Comparison of ENCODE assay signal across 10 cellular contexts in the genomic region with DNA sequence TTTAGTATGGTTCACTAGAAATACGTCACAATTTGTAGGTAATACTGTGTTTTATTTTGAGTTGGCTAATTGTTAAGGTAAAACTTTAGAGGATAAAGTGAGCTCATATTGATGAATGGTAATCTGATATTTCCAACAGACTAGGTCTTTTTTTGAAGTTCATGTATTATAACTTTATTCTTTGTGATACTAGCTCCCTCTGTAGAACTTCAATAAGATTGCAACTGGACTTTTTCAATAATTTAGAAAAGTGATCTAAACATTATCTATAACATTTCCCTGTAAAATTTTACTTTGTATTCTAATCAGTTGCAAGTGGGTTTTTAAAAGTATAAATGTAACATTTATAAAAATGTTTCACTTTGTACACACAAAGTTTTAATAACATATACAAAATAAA.
DNase-seq lines count a peak whose midpoint lies in the region; ATAC-seq and TF ChIP-seq lines count a peak whose summit lies in the region.
"Had no signal": no experiment of that assay in that cellular context is flagged by ENCODE, and none has a peak within 500 bp of the region (broad histone marks: within the 10 kb centered on the region; RNA-seq: fewer than 3 reads in every experiment).

No MANE protein-coding gene starts in this region.

- no peak overlapping the region for H3K9ac ChIP-seq in KMS-11

- H3K27me3 Mint-ChIP-seq in CD4-positive, alpha-beta memory T cell: no peaks in the 10 kb centered on the region
- H3K27me3 Mint-ChIP-seq in osteocyte (ENCODE audit: unreplicated experiment): no peaks in the 10 kb centered on the region
- H3K27me3 Mint-ChIP-seq in activated naive CD4-positive, alpha-beta T cell treated with anti-CD3 and anti-CD28 coated beads, Interleukin-2, amount 10 ng/mL, durations not matched to agents 7 days and 5 days: no peaks in the 10 kb centered on the region

- no peak for ATAC-seq in HG02840 (IDR thresholded peaks at IDR 0.05; ENCODE audit: low FRiP score, unreplicated experiment)

- no peak overlapping the region for H2AFZ ChIP-seq in KMS-11 (ENCODE audit: low read depth)

- no peak overlapping the region for H3K4me3 ChIP-seq in CD4-positive, alpha-beta memory T cell (ENCODE audit: low read length in 2 of 2)
- H3K4me3 ChIP-seq in KMS-11 (IDR thresholded peaks at IDR 0.05; ENCODE audit: insufficient read depth, low read depth, low read length) (no peak overlapping the region), cardiac fibroblast (replicated peaks in 1 of 2; ENCODE audit: low read depth in 2 of 2, low read length in 2 of 2) (no peak overlapping the region)

- H3K27me3 ChIP-seq in CD4-positive, alpha-beta memory T cell (ENCODE audit: insufficient read depth, low read length): no peaks in the 10 kb centered on the region
- H3K27me3 ChIP-seq in KMS-11 (ENCODE audit: insufficient read depth, low read depth): no peaks in the 10 kb centered on the region

- no peaks in the 10 kb centered on the region for H3K9me3 Mint-ChIP-seq in CD4-positive, alpha-beta memory T cell
- no peaks in the 10 kb centered on the region for H3K9me3 Mint-ChIP-seq in osteocyte (ENCODE audit: unreplicated experiment)
- no peaks in the 10 kb centered on the region for H3K9me3 Mint-ChIP-seq in activated naive CD4-positive, alpha-beta T cell treated with anti-CD3 and anti-CD28 coated beads, Interleukin-2, amount 10 ng/mL, durations not matched to agents 7 days and 5 days

- H3K4me2 ChIP-seq in KMS-11: no peak overlapping the region

- no peak overlapping the region for H3K4me3 Mint-ChIP-seq in CD4-positive, alpha-beta memory T cell
- no peak overlapping the region for H3K4me3 Mint-ChIP-seq in osteocyte (ENCODE audit: unreplicated experiment)
- no peak overlapping the region for H3K4me3 Mint-ChIP-seq in activated naive CD4-positive, alpha-beta T cell treated with anti-CD3 and anti-CD28 coated beads, Interleukin-2, amount 10 ng/mL, durations not matched to agents 7 days and 5 days

- H3K9me3 ChIP-seq in CD4-positive, alpha-beta memory T cell (ENCODE audit: control insufficient read depth in 1 of 2, low read length in 2 of 2): no peaks in the 10 kb centered on the region

- POLR2A ChIA-PET in CD4-positive, alpha-beta memory T cell (lab: Charles Lee; ENCODE audit: partially characterized antibody): interaction anchor here (1.1 to 2.5 kb wide), 5 partner anchors 18 to 294 kb away, joined by 3 to 12 read pairs (median 3); a partner anchor contains a TSS

- peak; percentile 24; the same call in 1 of the 2 replicates for TF ChIP-seq CTCF in KMS-11 (conservative IDR thresholded peaks at IDR 0.05; ENCODE audit: low read depth, low read length)
- peak; percentile 37 for TF ChIP-seq CTCF in cardiac fibroblast (IDR thresholded peaks at IDR 0.05; ENCODE audit: low read depth, low read length)
- peak; percentile 61 for TF ChIP-seq CTCF in osteocyte (IDR thresholded peaks at IDR 0.05)

- intact Hi-C loops in CD4-positive, alpha-beta memory T cell (cut with micrococcal nuclease): loop anchor here (1.0 to 10.0 kb wide), 4 partner anchors 22 to 350 kb away; a partner anchor contains a TSS

- no peaks in the 10 kb centered on the region for H3K36me3 ChIP-seq in CD4-positive, alpha-beta memory T cell (ENCODE audit: insufficient read depth, low read length)
- H3K36me3 ChIP-seq in KMS-11 (ENCODE audit: insufficient read depth): no peaks in the 10 kb centered on the region

- H3K36me3 Mint-ChIP-seq in CD4-positive, alpha-beta memory T cell: no peaks in the 10 kb centered on the region
- peaks cover 2% of the 10 kb centered on the region for H3K36me3 Mint-ChIP-seq in osteocyte (ENCODE audit: unreplicated experiment)
- H3K36me3 Mint-ChIP-seq in activated naive CD4-positive, alpha-beta T cell treated with anti-CD3 and anti-CD28 coated beads, Interleukin-2, amount 10 ng/mL, durations not matched to agents 7 days and 5 days: no peaks in the 10 kb centered on the region

- H3K27ac Mint-ChIP-seq in CD4-positive, alpha-beta memory T cell: peak overlapping the region in 1 of 7 donors; percentile 13
- no peak overlapping the region for H3K27ac Mint-ChIP-seq in osteocyte (ENCODE audit: unreplicated experiment)
- no peak overlapping the region for H3K27ac Mint-ChIP-seq in activated naive CD4-positive, alpha-beta T cell treated with anti-CD3 and anti-CD28 coated beads, Interleukin-2, amount 10 ng/mL, durations not matched to agents 7 days and 5 days

- H4K20me1 ChIP-seq in KMS-11 (ENCODE audit: insufficient read depth): peaks cover 4% of the 10 kb centered on the region; the same call in 1 of the 2 replicates

- H3K4me1 ChIP-seq in CD4-positive, alpha-beta memory T cell (ENCODE audit: insufficient read depth, low read length): no peaks in the 10 kb centered on the region
- no peaks in the 10 kb centered on the region for H3K4me1 ChIP-seq in KMS-11 (ENCODE audit: low read depth, poor library complexity, severe bottlenecking)

- DNase-seq in CD4-positive, alpha-beta memory T cell: peak in 4 of 5 donors; percentile 18 to 39 (median 28)
- DNase-seq in cardiac fibroblast (ENCODE audit: low read depth in 2 of 2): peak; percentile 31 to 39
- DNase-seq in osteocyte (ENCODE audit: extremely low spot score, unreplicated experiment): no peak
- no peak for DNase-seq in SK-N-DZ (ENCODE audit: low spot score)
- no peak for DNase-seq in NCI-H1417 (lab: John Stamatoyannopoulos, UW)
- DNase-seq in activated naive CD4-positive, alpha-beta T cell treated with anti-CD3 and anti-CD28 coated beads, Interleukin-2, amount 10 ng/mL, durations not matched to agents 7 days and 5 days: no peak
- DNase-seq: NCI-H345; stimulated activated CD4-positive, alpha-beta T cell treated with anti-CD3 and anti-CD28 coated beads, Interleukin-1b, Interleukin-23, amount 100 ng/mL, for 48 hours had no signal

- no peak overlapping the region for H3K27ac ChIP-seq in CD4-positive, alpha-beta memory T cell (ENCODE audit: low read depth, low read length)
- H3K27ac ChIP-seq in KMS-11: no peak overlapping the region

- H3K4me1 Mint-ChIP-seq in CD4-positive, alpha-beta memory T cell: peaks cover 0 to 16% (median 8%) of the 10 kb centered on the region in 4 donors
- peaks cover 19% of the 10 kb centered on the region for H3K4me1 Mint-ChIP-seq in osteocyte (ENCODE audit: unreplicated experiment)
- H3K4me1 Mint-ChIP-seq in activated naive CD4-positive, alpha-beta T cell treated with anti-CD3 and anti-CD28 coated beads, Interleukin-2, amount 10 ng/mL, durations not matched to agents 7 days and 5 days: peaks cover 7% of the 10 kb centered on the region

- CTCF ChIA-PET in CD4-positive, alpha-beta memory T cell (lab: Charles Lee; ENCODE audit: partially characterized antibody): interaction anchor here (0.6 to 3.5 kb wide), 24 partner anchors 10 to 355 kb away, joined by 3 to 40 read pairs (median 4); a partner anchor contains a TSS
- CTCF ChIA-PET in activated naive CD4-positive, alpha-beta T cell treated with anti-CD3 and anti-CD28 coated beads, Interleukin-2, amount 10 ng/mL, durations not matched to agents 7 days and 5 days (lab: Charles Lee): interaction anchor here (0.6 to 2.3 kb wide), 10 partner anchors 10 to 348 kb away, joined by 3 to 13 read pairs (median 3); a partner anchor contains a TSS

- no peaks in the 10 kb centered on the region for H3K79me2 ChIP-seq in KMS-11 (ENCODE audit: insufficient read depth, low read depth)

Comparison
In these comparisons a context has a peak if more than half of its experiments do, and no peak if none do; other contexts are left out.
1. DNase-seq: peak in CD4-positive, alpha-beta memory T cell (4 of 5) and cardiac fibroblast (2 of 2); none in osteocyte (single experiment), SK-N-DZ (single experiment), NCI-H1417 (0 of 3) and activated naive CD4-positive, alpha-beta T cell treated with anti-CD3 and anti-CD28 coated beads, Interleukin-2, amount 10 ng/mL, durations not matched to agents 7 days and 5 days (single experiment).
2. Peak in every context shown above with its lines, with median percentiles within 50 percentile points of each other: CTCF ChIP-seq.